In genomic region chr19:19039901-19040300, GRCh38 we compare ENCODE assay signal across 14 cellular contexts. TPM values are rescaled to one million over a fixed set of nuclear protein-coding genes. Genes with fewer than 3 reads are reported as not detected.
DNase-seq lines count a peak whose midpoint lies in the region; ATAC-seq and TF ChIP-seq lines count a peak whose summit lies in the region.
"Had no signal": no experiment of that assay in that cellular context is flagged by ENCODE, and none has a peak within 500 bp of the region (broad histone marks: within the 10 kb centered on the region; RNA-seq: fewer than 3 reads in every experiment).

No MANE protein-coding gene starts in this region.

- H3K4me1 ChIP-seq in GM23338 (ENCODE audit: insufficient read depth) (0 out of 2 replicates have a peak, but pooled peaks cover 4% of the 10 kb centered on the region), heart right ventricle (peaks cover 0 to 13% (median 3%) of the 10 kb centered on the region in 9 donors)
- H3K4me1 ChIP-seq: colonic mucosa had no signal

- H3K4me2 ChIP-seq in GM23338: no peak overlapping the region

- no peak for TF ChIP-seq CTCF in CD4-positive, alpha-beta T cell (IDR thresholded peaks at IDR 0.05)
- TF ChIP-seq CTCF in GM23338 (conservative IDR thresholded peaks at IDR 0.05; ENCODE audit: low read depth in 2 of 2) (no peak), type B pancreatic cell (conservative IDR thresholded peaks at IDR 0.05) (no peak), heart right ventricle (IDR thresholded peaks at IDR 0.05) (no peak)
- no peak for TF ChIP-seq CTCF in activated CD8-positive, alpha-beta T cell treated with anti-CD3 and anti-CD28 coated beads for 36 hours (IDR thresholded peaks at IDR 0.05)

- no peaks in the 10 kb centered on the region for H3K27me3 Mint-ChIP-seq in CD4-positive, alpha-beta T cell
- H3K27me3 Mint-ChIP-seq in GM23338 (ENCODE audit: insufficient read depth, low read depth, poor library complexity) (no peaks in the 10 kb centered on the region), memory B cell (no peaks in the 10 kb centered on the region), type B pancreatic cell (no peaks in the 10 kb centered on the region)
- no peaks in the 10 kb centered on the region for H3K27me3 Mint-ChIP-seq in activated CD8-positive, alpha-beta T cell treated with anti-CD3 and anti-CD28 coated beads for 36 hours

- peaks cover 29% of the 10 kb centered on the region for H3K4me1 Mint-ChIP-seq in CD4-positive, alpha-beta T cell (ENCODE audit: low read depth)
- no peaks in the 10 kb centered on the region; the same call in 2 of the 3 replicates for H3K4me1 Mint-ChIP-seq in GM23338
- peaks cover 31% of the 10 kb centered on the region for H3K4me1 Mint-ChIP-seq in activated CD8-positive, alpha-beta T cell treated with anti-CD3 and anti-CD28 coated beads for 36 hours (ENCODE audit: low read depth)
- H3K4me1 Mint-ChIP-seq in memory B cell: peaks cover 10% of the 10 kb centered on the region
- no peaks in the 10 kb centered on the region for H3K4me1 Mint-ChIP-seq in type B pancreatic cell (ENCODE audit: unreplicated experiment)

- H3K79me2 ChIP-seq in GM23338 (replicated peaks; ENCODE audit: insufficient read depth): peaks cover 75% of the 10 kb centered on the region

- ATAC-seq in CD4-positive, alpha-beta T cell (ENCODE audit: poor library complexity): peak; percentile 93
- no peak for ATAC-seq in GM23338
- peak; percentile 90 for ATAC-seq in activated CD8-positive, alpha-beta T cell treated with anti-CD3 and anti-CD28 coated beads for 36 hours
- peak; percentile 98 for ATAC-seq in memory B cell (ENCODE audit: low read depth)
- no peak for ATAC-seq in GM19452 (IDR thresholded peaks at IDR 0.05; ENCODE audit: unreplicated experiment)
- ATAC-seq in HG02759 (IDR thresholded peaks at IDR 0.05; ENCODE audit: unreplicated experiment): no peak
- no peak for ATAC-seq in heart right ventricle
- ATAC-seq: SK-N-SH treated with all-trans-retinoic acid at 6 μM for 48 hours had no signal

- no peak overlapping the region for H3K4me3 Mint-ChIP-seq in CD4-positive, alpha-beta T cell
- H3K4me3 Mint-ChIP-seq in GM23338: no peak overlapping the region
- H3K4me3 Mint-ChIP-seq in activated CD8-positive, alpha-beta T cell treated with anti-CD3 and anti-CD28 coated beads for 36 hours: no peak overlapping the region
- no peak overlapping the region for H3K4me3 Mint-ChIP-seq in memory B cell
- no peak overlapping the region for H3K4me3 Mint-ChIP-seq in type B pancreatic cell
- H3K4me3 Mint-ChIP-seq: nephron progenitor cell had no signal

- DNase-seq in CD4-positive, alpha-beta T cell: peak in 1 of 10 experiments; percentile 17
- no peak for DNase-seq in GM23338 (ENCODE audit: low spot score)
- peak; percentile 36 for DNase-seq in activated CD8-positive, alpha-beta T cell treated with anti-CD3 and anti-CD28 coated beads for 36 hours
- DNase-seq in memory B cell (ENCODE audit: low spot score in 2 of 2): peak in 1 of 2 donors; percentile 25
- no peak for DNase-seq in type B pancreatic cell (ENCODE audit: extremely low spot score, unreplicated experiment)
- DNase-seq in heart right ventricle: no peak
- DNase-seq: left colon, nephron progenitor cell had no signal

- no peaks in the 10 kb centered on the region for H3K9me2 ChIP-seq in GM23338 (ENCODE audit: insufficient read depth)

- H3K36me3 ChIP-seq in GM23338 (ENCODE audit: insufficient read depth) (peaks cover 33% of the 10 kb centered on the region), heart right ventricle (peaks cover 0 to 49% (median 0%) of the 10 kb centered on the region in 9 donors)
- H3K36me3 ChIP-seq: colonic mucosa had no signal

- POLR2A ChIA-PET in CD4-positive, alpha-beta T cell (lab: Charles Lee): interaction anchor here (1.4 kb wide), 1 partner anchor 152 kb away, joined by 3 read pairs; the partner anchor contains the start of genes BORCS8 and RFXANK
- POLR2A ChIA-PET in activated CD8-positive, alpha-beta T cell treated with anti-CD3 and anti-CD28 coated beads for 36 hours (lab: Charles Lee): no interaction called here

- H3K27me3 ChIP-seq in CD4-positive, alpha-beta T cell (ENCODE audit: control insufficient read depth, insufficient read depth, low read length): no peaks in the 10 kb centered on the region
- H3K27me3 ChIP-seq in GM23338 (ENCODE audit: insufficient read depth) (no peaks in the 10 kb centered on the region), heart right ventricle (no peaks in the 10 kb centered on the region)
- H3K27me3 ChIP-seq: colonic mucosa, esophagus muscularis mucosa had no signal

- intact Hi-C loops in CD4-positive, alpha-beta T cell (cut with DNase I, micrococcal nuclease): loop anchor here in 1 of 2 experiments (10.0 kb wide), 1 partner anchor 445 kb away; no protein-coding TSS in a partner anchor
- intact Hi-C loops in activated CD8-positive, alpha-beta T cell treated with anti-CD3 and anti-CD28 coated beads for 36 hours (cut with micrococcal nuclease): no loop called here
- intact Hi-C loops in heart right ventricle (cut with DNase I): no loop called here

- no peaks in the 10 kb centered on the region for H3K9me3 ChIP-seq in CD4-positive, alpha-beta T cell (ENCODE audit: control insufficient read depth, low read length)
- H3K9me3 ChIP-seq in heart right ventricle: no peaks in the 10 kb centered on the region
- H3K9me3 ChIP-seq: colonic mucosa, esophagus muscularis mucosa had no signal

- peaks cover 14% of the 10 kb centered on the region for H3K36me3 Mint-ChIP-seq in CD4-positive, alpha-beta T cell (ENCODE audit: low read depth)
- H3K36me3 Mint-ChIP-seq in GM23338 (ENCODE audit: low read depth): peaks cover 60% of the 10 kb centered on the region
- H3K36me3 Mint-ChIP-seq in activated CD8-positive, alpha-beta T cell treated with anti-CD3 and anti-CD28 coated beads for 36 hours (ENCODE audit: low read depth): peaks cover 28% of the 10 kb centered on the region
- H3K36me3 Mint-ChIP-seq in memory B cell: peaks cover 8% of the 10 kb centered on the region
- peaks cover 9% of the 10 kb centered on the region for H3K36me3 Mint-ChIP-seq in type B pancreatic cell

- 76 to 85% methylated on average over 4 of the region's 4 CpGs for WGBS in heart right ventricle, 2 donors

- no peaks in the 10 kb centered on the region for H3F3A ChIP-seq in GM23338 (replicated peaks; ENCODE audit: low read depth)

- peaks cover 57% of the 10 kb centered on the region for H4K20me1 ChIP-seq in GM23338 (replicated peaks; ENCODE audit: insufficient read depth)

- no peak overlapping the region for H3K4me3 ChIP-seq in GM23338
- H3K4me3 ChIP-seq in heart right ventricle: no peak overlapping the region
- H3K4me3 ChIP-seq: colonic mucosa, esophagus muscularis mucosa had no signal

- CTCF ChIA-PET in CD4-positive, alpha-beta T cell (lab: Charles Lee): no interaction called here
- CTCF ChIA-PET in activated CD8-positive, alpha-beta T cell treated with anti-CD3 and anti-CD28 coated beads for 36 hours (lab: Charles Lee): interaction anchor here (0.7 kb wide), 1 partner anchor 9 kb away, joined by 3 read pairs; no protein-coding TSS in a partner anchor

- H2AFZ ChIP-seq in GM23338: no peak overlapping the region

- H3K9me3 Mint-ChIP-seq in CD4-positive, alpha-beta T cell: no peaks in the 10 kb centered on the region
- H3K9me3 Mint-ChIP-seq in GM23338 (peaks cover 22% of the 10 kb centered on the region), memory B cell (no peaks in the 10 kb centered on the region), type B pancreatic cell (no peaks in the 10 kb centered on the region)
- no peaks in the 10 kb centered on the region for H3K9me3 Mint-ChIP-seq in activated CD8-positive, alpha-beta T cell treated with anti-CD3 and anti-CD28 coated beads for 36 hours

- H3K27ac ChIP-seq in CD4-positive, alpha-beta T cell (ENCODE audit: low read depth, low read length): no peak overlapping the region
- H3K27ac ChIP-seq in GM23338 (ENCODE audit: low read depth) (0 out of 2 replicates have a peak overlapping the region, but pooled peaks have one; percentile 6), heart right ventricle (peak overlapping the region in 1 of 10 donors; percentile 45)
- H3K27ac ChIP-seq: colonic mucosa, HL-60 had no signal

- H3K27ac Mint-ChIP-seq in CD4-positive, alpha-beta T cell: peak overlapping the region; percentile 84
- H3K27ac Mint-ChIP-seq in GM23338 (no peak overlapping the region), memory B cell (peak overlapping the region; percentile 87), type B pancreatic cell (no peak overlapping the region)
- peak overlapping the region; percentile 84 for H3K27ac Mint-ChIP-seq in activated CD8-positive, alpha-beta T cell treated with anti-CD3 and anti-CD28 coated beads for 36 hours
- H3K27ac Mint-ChIP-seq: nephron progenitor cell had no signal

TF ChIP-seq in GM23338, 12 proteins besides CTCF, POLR2A, EP300 and RAD21 (continues in another document):
- TF ChIP-seq EZH2phosphoT487 (IDR thresholded peaks at IDR 0.05; ENCODE audit: unreplicated experiment) (no peak), CREB1 (CRISPR knock-in tag; IDR thresholded peaks at IDR 0.05; ENCODE audit: low read depth) (no peak), ZNF114 (CRISPR knock-in tag; IDR thresholded peaks at IDR 0.05) (no peak)

RNA-seq across cellular contexts. Expression of gene ARMC6, which starts 6.5 kb away (rescaled TPM):
- 1 to 10 TPM; 5.9 to 6.0 TPM for total RNA-seq in CD4-positive, alpha-beta T cell
- total RNA-seq in GM23338 (2014; rRNA removed; shearing (Covaris generic)): 95.1 and 112 TPM in 2 replicates
- 40.9 and 45.0 TPM in 2 replicates for polyA plus RNA-seq in GM23338 (2016; fragmentation: Nextera tagmentation; extraction: Ambion mirVana)
- 10 to 100 TPM; 34.2 to 42.8 TPM for total RNA-seq in activated CD8-positive, alpha-beta T cell treated with anti-CD3 and anti-CD28 coated beads for 36 hours
- total RNA-seq in type B pancreatic cell (ENCODE audit: low replicate concordance): 28.2 and 34.6 TPM in 2 replicates
- 10 to 100 TPM; 13.4 to 22.3 (median 15.2) TPM for total RNA-seq in heart right ventricle
- polyA plus RNA-seq in heart right ventricle: 10 to 100 TPM; 21.9 to 27.9 TPM

RNA-seq across cellular contexts. Expression of gene SUGP2, which starts 6.6 kb away (rescaled TPM):
- 100 to 1,000 TPM; 106 to 110 TPM for total RNA-seq in CD4-positive, alpha-beta T cell
- total RNA-seq in GM23338 (2014; rRNA removed; shearing (Covaris generic)): 86.5 and 102 TPM in 2 replicates
- polyA plus RNA-seq in GM23338 (2016; fragmentation: Nextera tagmentation; extraction: Ambion mirVana): 99.3 and 109 TPM in 2 replicates
- 100 to 1,000 TPM; 104 to 112 TPM for total RNA-seq in activated CD8-positive, alpha-beta T cell treated with anti-CD3 and anti-CD28 coated beads for 36 hours
- 58.6 and 123 TPM in 2 replicates for total RNA-seq in type B pancreatic cell (ENCODE audit: low replicate concordance)
- total RNA-seq in heart right ventricle: 10 to 100 TPM; 50.4 to 72.3 (median 63.3) TPM
- polyA plus RNA-seq in heart right ventricle: 10 to 100 TPM; 27.2 to 85.2 TPM

RNA-seq across cellular contexts. Expression of gene SLC25A42, which starts 23.9 kb away (rescaled TPM):
- total RNA-seq in CD4-positive, alpha-beta T cell: 10 to 100 TPM; 15.1 to 15.4 TPM
- 5.7 and 7.3 TPM in 2 replicates for total RNA-seq in GM23338 (2014; rRNA removed; shearing (Covaris generic))
- polyA plus RNA-seq in GM23338 (2016; fragmentation: Nextera tagmentation; extraction: Ambion mirVana) (7.3 and 7.6 TPM in 2 replicates), heart right ventricle (10 to 100 TPM; 15.9 to 18.1 TPM)
- total RNA-seq in activated CD8-positive, alpha-beta T cell treated with anti-CD3 and anti-CD28 coated beads for 36 hours: 10 to 100 TPM; 10.9 to 11.1 TPM
- total RNA-seq in type B pancreatic cell (ENCODE audit: low replicate concordance) (10.0 and 13.4 TPM in 2 replicates), heart right ventricle (10 to 100 TPM; 15.7 to 24.1 (median 19.3) TPM)

Comparison
In these comparisons a context has a peak if more than half of its experiments do, and no peak if none do; other contexts are left out.
1. ATAC-seq: peak in CD4-positive, alpha-beta T cell (single experiment), activated CD8-positive, alpha-beta T cell treated with anti-CD3 and anti-CD28 coated beads for 36 hours (single experiment) and memory B cell (single experiment); none in GM23338 (single experiment), GM19452 (single experiment), HG02759 (single experiment) and heart right ventricle (0 of 8).
2. H3K27ac Mint-ChIP-seq: peak in CD4-positive, alpha-beta T cell (single experiment), activated CD8-positive, alpha-beta T cell treated with anti-CD3 and anti-CD28 coated beads for 36 hours (single experiment) and memory B cell (single experiment); none in GM23338 (single experiment) and type B pancreatic cell (single experiment).